Comparison of ENCODE assay signal across 33 cellular contexts in the genomic region with DNA sequence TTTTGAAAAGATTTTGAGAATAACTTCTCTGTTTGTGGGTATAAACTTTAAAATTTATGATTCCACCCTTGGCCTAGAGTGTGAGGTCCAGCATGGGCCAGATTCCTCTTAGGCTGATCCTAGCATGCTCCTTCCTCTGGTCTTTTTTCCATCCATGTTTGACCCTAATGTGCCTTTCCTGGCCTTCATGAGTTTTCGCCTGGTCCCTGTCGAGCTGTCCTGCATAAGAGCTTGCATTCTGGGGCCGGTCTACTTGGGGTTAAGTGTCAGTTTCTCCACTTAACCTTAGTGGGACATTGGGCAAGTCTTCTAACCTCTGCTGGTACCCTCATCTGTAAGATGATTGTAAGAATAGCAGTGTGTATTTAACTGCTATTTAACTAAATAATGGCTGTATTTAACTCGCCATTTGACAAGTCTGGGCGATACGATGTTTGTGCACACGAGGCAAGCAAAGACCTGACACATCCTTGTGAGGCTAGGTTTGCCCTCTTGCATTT. TPM values are rescaled to one million over a fixed set of nuclear protein-coding genes. Genes with fewer than 3 reads are reported as not detected.
DNase-seq lines count a peak whose midpoint lies in the region; ATAC-seq and TF ChIP-seq lines count a peak whose summit lies in the region.
"Had no signal": no experiment of that assay in that cellular context is flagged by ENCODE, and none has a peak within 500 bp of the region (broad histone marks: within the 10 kb centered on the region; RNA-seq: fewer than 3 reads in every experiment).

No MANE protein-coding gene starts in this region.

- H3K9me3 ChIP-seq in HCT116 (ENCODE audit: control insufficient read depth in 1 of 2, insufficient read depth in 1 of 2, low read depth in 1 of 2, low read length in 2 of 2) = no peaks in the 10 kb centered on the region
- H3K9me3 ChIP-seq: esophagus squamous epithelium, heart left ventricle, left ventricle myocardium inferior, thyroid gland had no signal

- H3K27ac Mint-ChIP-seq in activated T-cell treated with anti-CD3 and anti-CD28 coated beads, Interleukin-2, amount 50 U/mL, for 24 hours = peak overlapping the region; percentile 31
- peak overlapping the region; percentile 78 for H3K27ac Mint-ChIP-seq in activated naive CD8-positive, alpha-beta T cell treated with anti-CD3 and anti-CD28 coated beads, Interleukin-2, amount 50 U/mL, for 24 hours
- H3K27ac Mint-ChIP-seq: B cell; dendritic cell treated with granulocyte-macrophage colony-stimulating factor and Interleukin-4, amounts not matched to agents 40 ng/mL and 50 ng/mL, for 4 days had no signal

- POLR2A ChIA-PET in HCT116 (lab: Charles Lee) = no interaction called here

- no peaks in the 10 kb centered on the region for H3K79me2 ChIP-seq in HCT116 (ENCODE audit: insufficient read depth, low read length)

- H3K27me3 Mint-ChIP-seq in activated T-cell treated with anti-CD3 and anti-CD28 coated beads, Interleukin-2, amount 50 U/mL, for 24 hours = no peaks in the 10 kb centered on the region
- no peaks in the 10 kb centered on the region for H3K27me3 Mint-ChIP-seq in activated naive CD8-positive, alpha-beta T cell treated with anti-CD3 and anti-CD28 coated beads, Interleukin-2, amount 50 U/mL, for 24 hours
- H3K27me3 Mint-ChIP-seq: B cell; central memory CD8-positive, alpha-beta T cell; dendritic cell treated with granulocyte-macrophage colony-stimulating factor and Interleukin-4, amounts not matched to agents 40 ng/mL and 50 ng/mL, for 4 days had no signal

- no peaks in the 10 kb centered on the region for H3K9me2 ChIP-seq in HCT116 (ENCODE audit: insufficient read depth)

- peaks cover 46% of the 10 kb centered on the region for H3K4me1 Mint-ChIP-seq in activated T-cell treated with anti-CD3 and anti-CD28 coated beads, Interleukin-2, amount 50 U/mL, for 24 hours (ENCODE audit: low read depth)
- peaks cover 68% of the 10 kb centered on the region for H3K4me1 Mint-ChIP-seq in activated naive CD8-positive, alpha-beta T cell treated with anti-CD3 and anti-CD28 coated beads, Interleukin-2, amount 50 U/mL, for 24 hours

- no peaks in the 10 kb centered on the region for H3K36me3 Mint-ChIP-seq in activated T-cell treated with anti-CD3 and anti-CD28 coated beads, Interleukin-2, amount 50 U/mL, for 24 hours (ENCODE audit: low read depth)
- no peaks in the 10 kb centered on the region for H3K36me3 Mint-ChIP-seq in activated naive CD8-positive, alpha-beta T cell treated with anti-CD3 and anti-CD28 coated beads, Interleukin-2, amount 50 U/mL, for 24 hours (ENCODE audit: low read depth)

- no peak for TF ChIP-seq CTCF in HCT116 (IDR thresholded peaks at IDR 0.05 in 2 of 3, conservative IDR thresholded peaks at IDR 0.05 in 1 of 3; ENCODE audit: borderline replicate concordance in 1 of 3, insufficient read depth in 1 of 3, low read depth in 2 of 3, low read length in 2 of 3)

- TF ChIP-seq RAD21 in HCT116 (IDR thresholded peaks at IDR 0.05; ENCODE audit: low read depth) = no peak

- H4K20me1 ChIP-seq in HCT116 (ENCODE audit: insufficient read depth) = no peaks in the 10 kb centered on the region

- no peaks in the 10 kb centered on the region for H3K36me3 ChIP-seq in HCT116 (ENCODE audit: control insufficient read depth in 1 of 2, insufficient read depth in 2 of 2, low read length in 2 of 2)
- H3K36me3 ChIP-seq: esophagus squamous epithelium, heart left ventricle, left ventricle myocardium inferior, thyroid gland had no signal

- ATAC-seq in HCT116 (no peak), HG02678 (IDR thresholded peaks at IDR 0.05; ENCODE audit: unreplicated experiment) (no peak)
- no peak for ATAC-seq in activated naive CD8-positive, alpha-beta T cell treated with anti-CD3 and anti-CD28 coated beads, Interleukin-2, amount 50 U/mL, for 24 hours
- ATAC-seq in stimulated activated naive CD8-positive, alpha-beta T cell treated with anti-CD3 and anti-CD28 coated beads, Interleukin-15, Interleukin-2, amounts not matched to agents 100 U/mL and 50 U/mL, for 24 hours = no peak
- ATAC-seq: foreskin keratinocyte, heart left ventricle, HepG2, PC-3, right cardiac atrium had no signal

- BruUV-seq in HCT116 (replicated peaks; lab: Mats Ljungman, UMichigan) = no TSS peak

- no peak overlapping the region for H3K4me3 Mint-ChIP-seq in activated T-cell treated with anti-CD3 and anti-CD28 coated beads, Interleukin-2, amount 50 U/mL, for 24 hours
- H3K4me3 Mint-ChIP-seq in activated naive CD8-positive, alpha-beta T cell treated with anti-CD3 and anti-CD28 coated beads, Interleukin-2, amount 50 U/mL, for 24 hours = no peak overlapping the region
- H3K4me3 Mint-ChIP-seq: B cell; central memory CD8-positive, alpha-beta T cell; dendritic cell treated with granulocyte-macrophage colony-stimulating factor and Interleukin-4, amounts not matched to agents 40 ng/mL and 50 ng/mL, for 4 days had no signal

- H3K9ac ChIP-seq in HCT116 (ENCODE audit: low read length) = no peak overlapping the region

- no peak overlapping the region for H3K4me2 ChIP-seq in HCT116 (ENCODE audit: low read length)

- no peak for DNase-seq in activated T-cell treated with anti-CD3 and anti-CD28 coated beads, Interleukin-2, amount 50 U/mL, for 24 hours
- no peak for DNase-seq in activated T-cell treated with anti-CD3 and anti-CD28 coated beads, Interleukin-2, amount 50 U/mL, for 1 hour
- DNase-seq in HCT116 (ENCODE audit: low read depth, low spot score) = no peak
- DNase-seq in activated naive CD8-positive, alpha-beta T cell treated with anti-CD3 and anti-CD28 coated beads, Interleukin-2, amount 50 U/mL, for 24 hours = no peak
- DNase-seq in stimulated activated naive CD8-positive, alpha-beta T cell treated with anti-CD3 and anti-CD28 coated beads, Interleukin-15, Interleukin-2, amounts not matched to agents 100 U/mL and 50 U/mL, for 24 hours = peak; percentile 4
- no peak for DNase-seq in NCI-H1930 (lab: John Stamatoyannopoulos, UW)
- DNase-seq: ACHN; activated CD4-positive, alpha-beta T cell treated with anti-CD3 and anti-CD28 coated beads, Interleukin-2, amount 50 U/mL, for 48 hours; activated CD4-positive, CD25-positive, alpha-beta regulatory T cell; activated effector memory CD4-positive, alpha-beta T cell treated with anti-CD3 and anti-CD28 coated beads, Interleukin-2, amount 50 U/mL, for 16 hours; activated T-cell treated with anti-CD3 and anti-CD28 coated beads for 4 hours; DMS153; esophagus squamous epithelium; H7; heart left ventricle; islet precursor cell; Kasumi-1; left ventricle myocardium inferior; mesendoderm; NCI-H146; NCI-H2171; NCI-H510A; PC-3; right cardiac atrium; stimulated activated CD4-positive, alpha-beta T cell treated with anti-CD3 and anti-CD28 coated beads, Interleukin-1b, Interleukin-23, amount 100 ng/mL, for 48 hours; thyroid gland had no signal

- H3K9me3 Mint-ChIP-seq in activated T-cell treated with anti-CD3 and anti-CD28 coated beads, Interleukin-2, amount 50 U/mL, for 24 hours = no peaks in the 10 kb centered on the region
- no peaks in the 10 kb centered on the region for H3K9me3 Mint-ChIP-seq in activated naive CD8-positive, alpha-beta T cell treated with anti-CD3 and anti-CD28 coated beads, Interleukin-2, amount 50 U/mL, for 24 hours
- H3K9me3 Mint-ChIP-seq: central memory CD8-positive, alpha-beta T cell; dendritic cell treated with granulocyte-macrophage colony-stimulating factor and Interleukin-4, amounts not matched to agents 40 ng/mL and 50 ng/mL, for 4 days had no signal

- RAD21 ChIA-PET in HCT116 (lab: Charles Lee; ENCODE audit: low non-redundant PET in 1 of 2, low total read pairs in 2 of 2, uncharacterized antibody in 2 of 2, unreplicated experiment in 2 of 2) = no interaction called here

- CTCF ChIA-PET in HCT116 (lab: Charles Lee) = no interaction called here

- intact Hi-C loops in HCT116 (cut with micrococcal nuclease) = no loop called here

- no peaks in the 10 kb centered on the region for H3K27me3 ChIP-seq in HCT116 (ENCODE audit: insufficient read depth, low read length)
- H3K27me3 ChIP-seq: esophagus squamous epithelium, foreskin keratinocyte, heart left ventricle, thyroid gland had no signal

- no peak overlapping the region for H3K27ac ChIP-seq in HCT116 (ENCODE audit: low read depth, low read length)
- H3K27ac ChIP-seq: esophagus squamous epithelium, foreskin keratinocyte, heart left ventricle, left ventricle myocardium inferior, SK-N-MC, thyroid gland had no signal

- H2AFZ ChIP-seq in HCT116 (ENCODE audit: low read depth, low read length, poor library complexity, severe bottlenecking) = peak overlapping the region; percentile 18

- no peaks in the 10 kb centered on the region for H3K4me1 ChIP-seq in HCT116 (ENCODE audit: control insufficient read depth in 1 of 2, insufficient read depth in 2 of 2, low read length in 2 of 2)
- H3K4me1 ChIP-seq: foreskin keratinocyte, left ventricle myocardium inferior, thyroid gland had no signal

- TF ChIP-seq POLR2A in HCT116 (IDR thresholded peaks at IDR 0.05; ENCODE audit: borderline replicate concordance, extremely low read depth, insufficient read depth, insufficient read length) = no peak

- H3K4me3 ChIP-seq in HCT116 (replicated peaks in 1 of 2; ENCODE audit: low read depth in 1 of 2, low read length in 2 of 2) = no peak overlapping the region
- H3K4me3 ChIP-seq: esophagus squamous epithelium, heart left ventricle, left ventricle myocardium inferior, SK-N-MC, thyroid gland had no signal

TF ChIP-seq in HCT116, 20 proteins besides CTCF, POLR2A, EP300 and RAD21:
- TF ChIP-seq EZH2phosphoT487 (IDR thresholded peaks at IDR 0.05; ENCODE audit: borderline replicate concordance) (no peak), SP1 (IDR thresholded peaks at IDR 0.05; ENCODE audit: low read depth) (no peak), JUND (IDR thresholded peaks at IDR 0.05) (no peak), EZH2 (IDR thresholded peaks at IDR 0.05) (no peak), ZNF274 (IDR thresholded peaks at IDR 0.05; ENCODE audit: low read depth, low read length) (no peak)
TF ChIP-seq in HCT116: peak in this region for 0.

RNA-seq across cellular contexts. Expression of a gene that starts 40.7 kb away (rescaled TPM):
- 0.30 TPM for total RNA-seq in HCT116 (2021; ENCODE audit: unreplicated experiment)
- polyA plus RNA-seq in HCT116 (2012) = 0.07 and 0.09 TPM in 2 replicates
- total RNA-seq: H7, HepG2, PC-3 had no signal
- polyA plus RNA-seq: HepG2 had no signal
